In the genomic region with DNA sequence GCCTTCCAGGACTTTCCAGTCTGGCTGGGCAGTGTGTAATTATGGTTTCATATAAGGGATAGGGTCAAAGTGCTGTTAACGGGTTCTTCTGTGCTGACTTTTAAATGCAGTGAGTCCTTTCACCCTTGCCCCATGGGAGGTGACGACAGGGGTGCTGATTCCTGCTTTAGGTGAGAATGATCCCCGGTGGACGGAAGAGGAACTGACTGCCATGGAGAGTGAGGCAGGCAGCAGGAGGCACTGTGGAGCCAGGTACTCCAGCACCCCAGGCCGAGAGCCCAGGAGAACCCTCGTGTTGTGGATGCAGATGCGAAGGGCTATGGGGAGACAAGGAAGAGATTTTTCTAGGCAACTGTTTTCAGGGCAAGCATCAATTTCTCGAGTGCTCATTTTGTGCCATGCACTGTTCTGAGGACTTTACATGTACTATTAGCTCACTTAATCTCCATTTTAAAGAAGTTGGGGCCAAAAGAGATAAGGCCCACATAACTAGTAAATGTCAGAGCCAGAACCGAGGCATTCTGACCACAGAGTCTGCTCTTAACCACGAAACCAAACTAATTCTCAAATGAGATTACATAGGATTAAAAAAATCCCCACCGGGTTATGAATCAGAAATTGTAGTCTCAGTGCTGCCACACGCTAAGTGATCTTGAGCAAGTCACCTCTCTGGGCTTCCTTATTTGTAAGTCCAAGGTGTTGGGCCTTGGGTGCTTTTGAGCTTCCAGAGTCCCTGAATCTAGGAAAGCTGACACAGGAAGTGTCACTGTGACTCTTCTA, we compare ENCODE assay signal across 8 cellular contexts. TPM values are rescaled to one million over a fixed set of nuclear protein-coding genes. Genes with fewer than 3 reads are reported as not detected.
DNase-seq lines count a peak whose midpoint lies in the region; ATAC-seq and TF ChIP-seq lines count a peak whose summit lies in the region.

No MANE protein-coding gene starts in this region.

- CTCF ChIA-PET in HEK293T (lab: Yijun Ruan, JAX): interaction anchor here (0.7 to 1.6 kb wide), 5 partner anchors 184 to 235 kb away, joined by 3 to 4 read pairs (median 3); no protein-coding TSS in a partner anchor
- CTCF ChIA-PET in activated CD4-positive, alpha-beta memory T cell treated with anti-CD3 and anti-CD28 coated beads, Interleukin-2, amount 10 ng/mL, durations not matched to agents 7 days and 5 days (lab: Charles Lee): interaction anchor here (0.7 to 3.7 kb wide), 22 partner anchors 7 to 235 kb away, joined by 3 to 49 read pairs (median 4); a partner anchor contains a TSS

- peaks cover 36% of the 10 kb centered on the region for H3K4me1 Mint-ChIP-seq in activated CD4-positive, alpha-beta memory T cell treated with anti-CD3 and anti-CD28 coated beads, Interleukin-2, amount 10 ng/mL, durations not matched to agents 7 days and 5 days

- H3K27ac ChIP-seq in iPS DF 6.9 (ENCODE audit: low read length) (no peak overlapping the region), tibial nerve (peak overlapping the region in 1 of 4 donors; percentile 4)

- H3K36me3 Mint-ChIP-seq in activated CD4-positive, alpha-beta memory T cell treated with anti-CD3 and anti-CD28 coated beads, Interleukin-2, amount 10 ng/mL, durations not matched to agents 7 days and 5 days (ENCODE audit: low read depth): peaks cover 18% of the 10 kb centered on the region

- no peaks in the 10 kb centered on the region for H3K9me3 ChIP-seq in iPS DF 6.9 (ENCODE audit: control insufficient read depth, insufficient read depth, low read length)
- no peaks in the 10 kb centered on the region for H3K9me3 ChIP-seq in tibial nerve

- H3K4me3 Mint-ChIP-seq in activated CD4-positive, alpha-beta memory T cell treated with anti-CD3 and anti-CD28 coated beads, Interleukin-2, amount 10 ng/mL, durations not matched to agents 7 days and 5 days: no peak overlapping the region

- no peaks in the 10 kb centered on the region for H3K27me3 Mint-ChIP-seq in activated CD4-positive, alpha-beta memory T cell treated with anti-CD3 and anti-CD28 coated beads, Interleukin-2, amount 10 ng/mL, durations not matched to agents 7 days and 5 days

- no peaks in the 10 kb centered on the region for H3K36me3 ChIP-seq in iPS DF 6.9 (ENCODE audit: control insufficient read depth, insufficient read depth, low read length)
- H3K36me3 ChIP-seq in tibial nerve: peaks cover 0 to 17% (median 0%) of the 10 kb centered on the region in 3 donors

- POLR2A ChIA-PET in HEK293T (lab: Yijun Ruan, JAX): no interaction called here
- POLR2A ChIA-PET in activated CD4-positive, alpha-beta memory T cell treated with anti-CD3 and anti-CD28 coated beads, Interleukin-2, amount 10 ng/mL, durations not matched to agents 7 days and 5 days (lab: Charles Lee): interaction anchor here (1.2 to 2.5 kb wide), 8 partner anchors 8 to 235 kb away, joined by 3 to 25 read pairs (median 6); no protein-coding TSS in a partner anchor

- H3K4me1 ChIP-seq in iPS DF 6.9 (ENCODE audit: control insufficient read depth, insufficient read depth, low read length): no peaks in the 10 kb centered on the region
- H3K4me1 ChIP-seq in tibial nerve: peaks cover 0 to 10% (median 0%) of the 10 kb centered on the region in 4 donors

- H3K27me3 ChIP-seq in iPS DF 6.9 (ENCODE audit: control insufficient read depth, insufficient read depth, low read length): no peaks in the 10 kb centered on the region
- no peaks in the 10 kb centered on the region for H3K27me3 ChIP-seq in tibial nerve

- no peak overlapping the region for H3K4me3 ChIP-seq in AG09309 (ENCODE audit: control insufficient read depth, low read depth, low read length)
- H3K4me3 ChIP-seq in iPS DF 6.9 (ENCODE audit: low read length): no peak overlapping the region
- no peak overlapping the region for H3K4me3 ChIP-seq in tibial nerve

- TF ChIP-seq CTCF in AG09309 (IDR thresholded peaks at IDR 0.05; ENCODE audit: control insufficient read depth, insufficient read depth, low read depth, low read length, missing control alignments) (peak; percentile 57), tibial nerve (IDR thresholded peaks at IDR 0.05) (peak in 1 of 5 experiments; percentile 13)

- no peak for TF ChIP-seq POLR2A in tibial nerve (IDR thresholded peaks at IDR 0.05)

- DNase-seq in AG09309 (ENCODE audit: low read depth) (no peak), HEK293T (ENCODE audit: extremely low spot score) (peak; percentile 56), iPS DF 6.9 (ENCODE audit: low read depth, low spot score) (peak; percentile 25), tibial nerve (ENCODE audit: low spot score in 2 of 2) (no peak), NCI-H2029 treated with DMSO at 0.1 percent for 48 hours (lab: John Stamatoyannopoulos, UW) (no peak), 8988T (no peak)
- peak; percentile 49 for DNase-seq in activated CD4-positive, alpha-beta memory T cell treated with anti-CD3 and anti-CD28 coated beads, Interleukin-2, amount 10 ng/mL, durations not matched to agents 7 days and 5 days

- TF ChIP-seq EP300 in tibial nerve (IDR thresholded peaks at IDR 0.05): no peak

- no peaks in the 10 kb centered on the region for H3K9me3 Mint-ChIP-seq in activated CD4-positive, alpha-beta memory T cell treated with anti-CD3 and anti-CD28 coated beads, Interleukin-2, amount 10 ng/mL, durations not matched to agents 7 days and 5 days

- peak overlapping the region; percentile 82 for H3K27ac Mint-ChIP-seq in activated CD4-positive, alpha-beta memory T cell treated with anti-CD3 and anti-CD28 coated beads, Interleukin-2, amount 10 ng/mL, durations not matched to agents 7 days and 5 days

- WGBS in iPS DF 6.9 (ENCODE audit: insufficient coverage, insufficient read length): no CpG with 5 or more reads among the region's 12 CpGs
- WGBS in tibial nerve, 2 donors: 87 to 94% methylated on average over 12 of the region's 12 CpGs

- no peak for ATAC-seq in HG02759 (IDR thresholded peaks at IDR 0.05; ENCODE audit: unreplicated experiment)

TF ChIP-seq in HEK293T, 16 proteins besides CTCF, POLR2A, EP300 and RAD21:
- TF ChIP-seq HDGF (IDR thresholded peaks at IDR 0.05; ENCODE audit: borderline replicate concordance) (no peak), LEF1 (IDR thresholded peaks at IDR 0.05; ENCODE audit: borderline replicate concordance) (no peak), FOXA1 (IDR thresholded peaks at IDR 0.05) (no peak), SUZ12 (IDR thresholded peaks at IDR 0.05) (no peak), NFRKB (IDR thresholded peaks at IDR 0.05) (no peak), FOXM1 (IDR thresholded peaks at IDR 0.05; ENCODE audit: borderline replicate concordance) (no peak), ARNT (IDR thresholded peaks at IDR 0.05) (no peak)
TF ChIP-seq in HEK293T: peak in this region for 0.

RNA-seq across cellular contexts. Expression of a gene that starts 28.2 kb away (rescaled TPM):
- total RNA-seq in activated CD4-positive, alpha-beta memory T cell treated with anti-CD3 and anti-CD28 coated beads, Interleukin-2, amount 10 ng/mL, durations not matched to agents 7 days and 5 days: 1 to 10 TPM; 9.1 to 9.5 TPM
- 1 to 10 TPM; 1.5 to 5.7 (median 3.0) TPM for total RNA-seq in tibial nerve

RNA-seq across cellular contexts. Expression of a gene that starts 30.3 kb away (rescaled TPM):
- total RNA-seq in activated CD4-positive, alpha-beta memory T cell treated with anti-CD3 and anti-CD28 coated beads, Interleukin-2, amount 10 ng/mL, durations not matched to agents 7 days and 5 days: 10 to 100 TPM; 51.8 to 53.5 TPM
- 10 to 100 TPM; 16.5 to 41.1 (median 30.1) TPM for total RNA-seq in tibial nerve

Comparison
In these comparisons a context has a peak if more than half of its experiments do, and no peak if none do; other contexts are left out.
1. DNase-seq: peak in HEK293T (single experiment), activated CD4-positive, alpha-beta memory T cell treated with anti-CD3 and anti-CD28 coated beads, Interleukin-2, amount 10 ng/mL, durations not matched to agents 7 days and 5 days (single experiment) and iPS DF 6.9 (single experiment); none in AG09309 (single experiment), tibial nerve (0 of 2), NCI-H2029 treated with DMSO at 0.1 percent for 48 hours (single experiment) and 8988T (single experiment).